In genomic region chr10:73827346-73828089, GRCh38 we compare ENCODE assay signal across 18 cellular contexts. TPM values are rescaled to one million over a fixed set of nuclear protein-coding genes. Genes with fewer than 3 reads are reported as not detected.
A peak's percentile ranks its signal among the peaks of the same experiment; 100 is the strongest.
DNase-seq lines count a peak whose midpoint lies in the region; ATAC-seq and TF ChIP-seq lines count a peak whose summit lies in the region.
"Had no signal": no experiment of that assay in that cellular context is flagged by ENCODE, and none has a peak within 500 bp of the region (broad histone marks: within the 10 kb centered on the region; RNA-seq: fewer than 3 reads in every experiment).

No MANE protein-coding gene starts in this region.

- no peaks in the 10 kb centered on the region for H3K9me2 ChIP-seq in PC-3 (replicated peaks; ENCODE audit: low read length)

- no peaks in the 10 kb centered on the region for H3K79me2 ChIP-seq in PC-3 (ENCODE audit: low read length)

- peak overlapping the region; percentile 24 for H3K9ac ChIP-seq in PC-3 (ENCODE audit: low read length)

- H3K36me3 Mint-ChIP-seq in endothelial cell (ENCODE audit: low read depth, unreplicated experiment) (peaks cover 9% of the 10 kb centered on the region), nephron progenitor cell (ENCODE audit: low read depth) (no peaks in the 10 kb centered on the region)

- H3K27me3 Mint-ChIP-seq in endothelial cell (ENCODE audit: unreplicated experiment) (peaks cover 1% of the 10 kb centered on the region), nephron progenitor cell (ENCODE audit: low read depth, poor library complexity) (peaks cover 3% of the 10 kb centered on the region)
- H3K27me3 Mint-ChIP-seq: activated B cell treated with CpG ODN at 0.5 μM for 24 hours had no signal

- peak overlapping the region; percentile 54 for H3K27ac ChIP-seq in PC-3 (ENCODE audit: low read length)
- H3K27ac ChIP-seq in right lobe of liver, result no peak overlapping the region
- H3K27ac ChIP-seq: HL-60, lower lobe of right lung, PC-9 had no signal

- H3K4me1 Mint-ChIP-seq in endothelial cell (ENCODE audit: unreplicated experiment), result no peaks in the 10 kb centered on the region
- H3K4me1 Mint-ChIP-seq in nephron progenitor cell, result peaks cover 4% of the 10 kb centered on the region
- H3K4me1 Mint-ChIP-seq: activated B cell treated with CpG ODN at 0.5 μM for 24 hours, nephron had no signal

- TF ChIP-seq CTCF in PC-3 (conservative IDR thresholded peaks at IDR 0.05; ENCODE audit: low read depth, low read length) (peak; percentile 30; the same call in 1 of the 2 replicates), endothelial cell (IDR thresholded peaks at IDR 0.05; ENCODE audit: unreplicated experiment) (no peak), nephron progenitor cell (IDR thresholded peaks at IDR 0.05) (no peak), right lobe of liver (IDR thresholded peaks at IDR 0.05) (no peak)

- peak; percentile 86 for DNase-seq in EL
- peak; percentile 100 for DNase-seq in PC-3
- no peak for DNase-seq in endothelial cell (ENCODE audit: low spot score)
- DNase-seq in nephron progenitor cell, result no peak
- no peak for DNase-seq in dermis blood vessel endothelial cell
- no peak for DNase-seq in right lobe of liver
- DNase-seq: activated B cell treated with CpG ODN at 0.5 μM for 24 hours, activated gamma-delta T cell, lower lobe of right lung, NCI-H2029 treated with DMSO at 0.1 percent for 48 hours, NCI-H526 treated with DMSO at 0.1 percent for 48 hours, retina, substantia nigra had no signal

- H3K9me3 Mint-ChIP-seq in endothelial cell (ENCODE audit: unreplicated experiment), result no peaks in the 10 kb centered on the region
- no peaks in the 10 kb centered on the region for H3K9me3 Mint-ChIP-seq in nephron progenitor cell
- H3K9me3 Mint-ChIP-seq: activated B cell treated with CpG ODN at 0.5 μM for 24 hours, nephron had no signal

- no TSS peak for BruUV-seq in PC-3 (replicated peaks; lab: Mats Ljungman, UMichigan)

- CTCF ChIA-PET in PC-3 (lab: Charles Lee), result interaction anchor here (0.5 to 2.4 kb wide), 8 partner anchors 8 to 173 kb away, joined by 3 to 16 read pairs (median 3); no protein-coding TSS in a partner anchor

- peaks cover 5% of the 10 kb centered on the region; the same call in 1 of the 2 replicates for H4K20me1 ChIP-seq in PC-3 (ENCODE audit: low read length)

- TF ChIP-seq POLR2A in right lobe of liver (IDR thresholded peaks at IDR 0.05), result no peak

- H3K36me3 ChIP-seq in PC-3 (ENCODE audit: low read depth, low read length) (peaks cover 50% of the 10 kb centered on the region), right lobe of liver (peaks cover 0 to 5% (median 0%) of the 10 kb centered on the region in 4 donors)

- H3K4me3 ChIP-seq in PC-3 (ENCODE audit: low read length) (peak overlapping the region; percentile 7), right lobe of liver (no peak overlapping the region)
- H3K4me3 ChIP-seq: lower lobe of right lung, PC-9 had no signal

- H3K4me3 Mint-ChIP-seq in endothelial cell (ENCODE audit: unreplicated experiment) (no peak overlapping the region), nephron progenitor cell (no peak overlapping the region)
- H3K4me3 Mint-ChIP-seq: activated B cell treated with CpG ODN at 0.5 μM for 24 hours, nephron had no signal

- H3K27ac Mint-ChIP-seq in endothelial cell (ENCODE audit: unreplicated experiment) (peak overlapping the region; percentile 2), nephron progenitor cell (peak overlapping the region; percentile 78)
- H3K27ac Mint-ChIP-seq: activated B cell treated with CpG ODN at 0.5 μM for 24 hours had no signal

- ATAC-seq in PC-3 (peak; percentile 96), HG02973 (IDR thresholded peaks at IDR 0.05; ENCODE audit: unreplicated experiment) (no peak), HG03108 (IDR thresholded peaks at IDR 0.05; ENCODE audit: unreplicated experiment) (no peak), right lobe of liver (no peak)
- ATAC-seq: lower lobe of right lung had no signal

- peaks cover 13% of the 10 kb centered on the region for H3F3A ChIP-seq in PC-3 (ENCODE audit: low read length, unreplicated experiment)

- no peak overlapping the region for H2AFZ ChIP-seq in PC-3 (ENCODE audit: low read length)
- H2AFZ ChIP-seq: PC-9 had no signal

- H3K4me1 ChIP-seq in PC-3 (ENCODE audit: insufficient read depth, low read length) (peaks cover 21% of the 10 kb centered on the region), right lobe of liver (no peaks in the 10 kb centered on the region)
- H3K4me1 ChIP-seq: lower lobe of right lung had no signal

- peak overlapping the region; percentile 56 for H3K4me2 ChIP-seq in PC-3 (ENCODE audit: low read length)
- H3K4me2 ChIP-seq: PC-9 had no signal

- no peaks in the 10 kb centered on the region for H3K27me3 ChIP-seq in PC-3 (ENCODE audit: low read length)
- H3K27me3 ChIP-seq in right lobe of liver, result no peaks in the 10 kb centered on the region

- POLR2A ChIA-PET in PC-3 (lab: Charles Lee; ENCODE audit: unreplicated experiment), result interaction anchor here (0.6 to 1.5 kb wide), 6 partner anchors 17 to 170 kb away, joined by 3 to 4 read pairs (median 3); partner anchors contain the start of gene VCL

- 94% methylated on average over 13 of the region's 19 CpGs for WGBS in right lobe of liver (ENCODE audit: insufficient coverage, low coverage, low lambda C conversion rate, missing lambda C conversion rate)

- no peaks in the 10 kb centered on the region for H3K9me3 ChIP-seq in PC-3 (ENCODE audit: low read length)
- H3K9me3 ChIP-seq in right lobe of liver, result no peaks in the 10 kb centered on the region
- H3K9me3 ChIP-seq: lower lobe of right lung had no signal

- intact Hi-C loops in PC-3 (cut with micrococcal nuclease) (no loop called here), right lobe of liver (cut with DNase I) (no loop called here)

RNA-seq across cellular contexts. Expression of gene NDST2, which starts 16.1 kb away (rescaled TPM):
- 53.0 and 89.9 TPM in 2 replicates for total RNA-seq in PC-3 (2014; rRNA removed)
- 32.8 TPM for total RNA-seq in endothelial cell (ENCODE audit: unreplicated experiment)
- 10.9 and 13.4 TPM in 2 replicates for total RNA-seq in dermis blood vessel endothelial cell
- total RNA-seq in right lobe of liver, result 10 to 100 TPM in 5 of 6 experiments, 1 to 10 TPM in 1; 9.5 to 14.8 (median 12.2) TPM

RNA-seq across cellular contexts. Expression of gene ZSWIM8, which starts 42.1 kb away (rescaled TPM):
- total RNA-seq in PC-3 (2014; rRNA removed) (152 and 173 TPM in 2 replicates), endothelial cell (ENCODE audit: unreplicated experiment) (176 TPM), dermis blood vessel endothelial cell (66.4 and 71.8 TPM in 2 replicates), right lobe of liver (100 to 1,000 TPM in 1 of 6 experiments, 10 to 100 TPM in 5; 52.2 to 107 (median 77.5) TPM)

RNA-seq across cellular contexts. Expression of gene CHCHD1, which starts 45.7 kb away (rescaled TPM):
- 199 and 238 TPM in 2 replicates for total RNA-seq in PC-3 (2014; rRNA removed)
- total RNA-seq in endothelial cell (ENCODE audit: unreplicated experiment), result 22.5 TPM
- 18.2 and 19.4 TPM in 2 replicates for total RNA-seq in dermis blood vessel endothelial cell
- total RNA-seq in right lobe of liver, result 10 to 100 TPM; 13.0 to 25.1 (median 17.4) TPM

RNA-seq across cellular contexts. Expression of gene CAMK2G, which starts 46.8 kb away (rescaled TPM):
- total RNA-seq in PC-3 (2014; rRNA removed), result 170 and 179 TPM in 2 replicates
- 27.7 TPM for total RNA-seq in endothelial cell (ENCODE audit: unreplicated experiment)
- total RNA-seq in dermis blood vessel endothelial cell, result 27.9 and 35.1 TPM in 2 replicates
- total RNA-seq in right lobe of liver, result 10 to 100 TPM in 2 of 6 experiments, 1 to 10 TPM in 4; 8.3 to 10.7 (median 9.4) TPM

Comparison
In these comparisons a context has a peak if more than half of its experiments do, and no peak if none do; other contexts are left out.
1. DNase-seq: peak in EL (single experiment) and PC-3 (single experiment); none in endothelial cell (single experiment), nephron progenitor cell (single experiment), dermis blood vessel endothelial cell (single experiment) and right lobe of liver (0 of 3).